In genomic region chr1:9040659-9041030, GRCh38 we compare ENCODE assay signal across 1 cellular context.
TF ChIP-seq lines count a peak whose summit lies in the region.

No MANE protein-coding gene starts in this region.

TF ChIP-seq in GM12878, 131 proteins besides CTCF, POLR2A, EP300 and RAD21:
- TF ChIP-seq NBN (IDR thresholded peaks at IDR 0.05) (no peak), YBX1 (IDR thresholded peaks at IDR 0.05) (no peak), ZBTB4 (CRISPR knock-in tag; IDR thresholded peaks at IDR 0.05) (no peak), STAT3 (IDR thresholded peaks at IDR 0.05; ENCODE audit: low read depth, low read length) (no peak)
- TF ChIP-seq, protein P1, sequence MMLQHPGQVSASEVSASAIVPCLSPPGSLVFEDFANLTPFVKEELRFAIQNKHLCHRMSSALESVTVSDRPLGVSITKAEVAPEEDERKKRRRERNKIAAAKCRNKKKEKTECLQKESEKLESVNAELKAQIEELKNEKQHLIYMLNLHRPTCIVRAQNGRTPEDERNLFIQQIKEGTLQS (IDR thresholded peaks at IDR 0.05; ENCODE audit: borderline replicate concordance, extremely low read depth, low read depth, low read length) = no peak
